18 cellular contexts compared by ENCODE assay signal in the genomic region with DNA sequence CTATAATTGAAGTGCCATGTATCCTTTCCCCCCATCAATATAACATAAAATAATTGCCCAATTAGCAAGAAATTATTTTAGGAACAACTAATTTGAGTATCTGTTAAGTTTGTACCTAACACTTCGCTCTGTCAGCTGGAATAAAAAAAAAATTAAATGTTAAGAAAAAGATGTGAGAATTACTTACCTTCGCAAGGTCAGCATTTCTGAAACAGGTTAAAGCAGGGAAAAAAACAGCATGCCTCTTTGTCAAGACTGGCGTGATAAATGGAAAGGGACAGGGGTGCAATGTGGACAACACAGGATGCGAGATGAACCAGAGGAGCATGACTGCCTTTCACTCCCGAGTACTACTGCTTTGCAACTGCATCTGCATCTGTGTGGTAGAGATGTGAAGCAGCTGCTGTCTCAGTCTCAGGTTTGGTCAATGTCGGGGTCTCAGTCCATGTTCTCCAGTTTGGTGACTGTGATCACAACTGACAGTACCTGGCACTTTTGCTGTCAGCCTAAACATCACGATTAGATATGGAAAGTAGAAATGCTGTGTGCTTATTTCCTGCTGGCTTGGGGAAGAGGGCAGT.
"Had no signal": no experiment of that assay in that cellular context is flagged by ENCODE, and none has a peak within 500 bp of the region (broad histone marks: within the 10 kb centered on the region; RNA-seq: fewer than 3 reads in every experiment).

No MANE protein-coding gene starts in this region.

- H3K27ac ChIP-seq: coronary artery, heart left ventricle, neutrophil, psoas muscle, spleen, stomach, thoracic aorta, transverse colon had no signal

- ATAC-seq: heart left ventricle; mucosa of descending colon; naive thymus-derived CD8-positive, alpha-beta T cell; psoas muscle; sciatic nerve had no signal

- H3K27ac Mint-ChIP-seq: naive thymus-derived CD8-positive, alpha-beta T cell had no signal

- H3K4me1 ChIP-seq: heart left ventricle, psoas muscle, spleen, stomach, transverse colon had no signal

- DNase-seq: effector CD4-positive, alpha-beta T cell; foreskin melanocyte; heart left ventricle; hippocampal formation; kidney glomerular epithelial cell; mucosa of descending colon; naive thymus-derived CD8-positive, alpha-beta T cell; psoas muscle; retina; spleen; stimulated activated naive CD4-positive, alpha-beta T cell; stomach; substantia nigra; transverse colon had no signal

- H3K27me3 ChIP-seq: neutrophil, spleen, stomach, transverse colon had no signal

- H3K4me3 Mint-ChIP-seq: naive thymus-derived CD8-positive, alpha-beta T cell had no signal

- H3K9me3 ChIP-seq: heart left ventricle, mucosa of descending colon, neutrophil, psoas muscle, stomach, thoracic aorta, transverse colon had no signal

- H3K4me1 Mint-ChIP-seq: naive thymus-derived CD8-positive, alpha-beta T cell had no signal

- H3K27me3 Mint-ChIP-seq: naive thymus-derived CD8-positive, alpha-beta T cell had no signal

- H3K36me3 ChIP-seq: heart left ventricle, neutrophil, spleen, stomach, thoracic aorta, transverse colon had no signal

- H3K4me3 ChIP-seq: coronary artery, heart left ventricle, mucosa of descending colon, psoas muscle, spleen, stomach, thoracic aorta, transverse colon had no signal
